In genomic region chr12:42760550-42760949, GRCh38 we compare ENCODE assay signal across 19 cellular contexts.
"Had no signal": no experiment of that assay in that cellular context is flagged by ENCODE, and none has a peak within 500 bp of the region (broad histone marks: within the 10 kb centered on the region; RNA-seq: fewer than 3 reads in every experiment).

No MANE protein-coding gene starts in this region.

- DNase-seq: activated CD4-positive, alpha-beta T cell treated with anti-CD3 and anti-CD28 coated beads for 36 hours; activated CD4-positive, CD25-positive, alpha-beta regulatory T cell; activated CD8-positive, alpha-beta memory T cell treated with anti-CD3 and anti-CD28 coated beads, Interleukin-2, amount 10 ng/mL, durations not matched to agents 7 days and 5 days; activated CD8-positive, alpha-beta T cell treated with anti-CD3 and anti-CD28 coated beads, Interleukin-2, amount 10 ng/mL, durations not matched to agents 7 days and 5 days; activated naive CD8-positive, alpha-beta T cell treated with anti-CD3 and anti-CD28 coated beads, Interleukin-2, amount 50 U/mL, for 24 hours; activated T-cell treated with anti-CD3 and anti-CD28 coated beads, Interleukin-2, amount 50 U/mL, for 48 hours; effector CD4-positive, alpha-beta T cell; immature natural killer cell; kidney; natural killer cell; retina; stimulated activated CD4-positive, alpha-beta T cell treated with anti-CD3 and anti-CD28 coated beads, Interleukin-1b, Interleukin-23, amount 100 ng/mL, for 48 hours; stimulated activated CD4-positive, alpha-beta T cell treated with anti-CD3 and anti-CD28 coated beads, Interleukin-4, amount 100 ng/mL, for 4 hours; stimulated activated CD8-positive, alpha-beta memory T cell treated with anti-CD3 and anti-CD28 coated beads, Interleukin-4, amount 100 ng/mL, for 48 hours had no signal

- FAIRE-seq: kidney, urothelium cell line had no signal

- H3K4me2 ChIP-seq: smooth muscle cell had no signal

- H3K36me3 ChIP-seq: breast epithelium, heart left ventricle, transverse colon had no signal

- H3K27ac ChIP-seq: transverse colon had no signal

- H3K4me3 ChIP-seq: breast epithelium, heart left ventricle, smooth muscle cell, transverse colon had no signal

- H3K9me3 ChIP-seq: breast epithelium, heart left ventricle, transverse colon had no signal

- H3K27me3 ChIP-seq: breast epithelium, heart left ventricle, transverse colon had no signal
